ENCODE assay signal across 1 cellular context in the genomic region with DNA sequence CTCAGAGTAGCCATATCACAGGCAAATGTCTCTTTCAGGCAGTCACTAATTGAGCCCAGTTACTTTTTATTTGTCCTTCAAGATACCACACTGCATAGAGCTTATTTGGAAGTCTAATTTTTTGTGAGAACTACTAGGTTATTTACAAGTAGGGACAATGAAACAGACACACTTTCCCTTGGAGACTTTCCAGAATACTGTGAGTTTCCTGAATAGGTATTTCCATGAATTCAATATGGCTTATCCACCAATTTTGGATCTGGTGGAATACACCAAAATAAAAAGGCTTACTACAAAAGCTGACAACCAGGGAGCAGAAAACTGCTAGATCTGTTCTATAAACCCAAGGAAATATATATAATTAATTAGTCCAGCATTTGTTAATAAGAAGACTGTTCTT.
TF ChIP-seq lines count a peak whose summit lies in the region.

No MANE protein-coding gene starts in this region.

TF ChIP-seq in endothelial cell of umbilical vein, 7 proteins besides CTCF, POLR2A, EP300 and RAD21 (continued from another document):
- TF ChIP-seq, protein P1, sequence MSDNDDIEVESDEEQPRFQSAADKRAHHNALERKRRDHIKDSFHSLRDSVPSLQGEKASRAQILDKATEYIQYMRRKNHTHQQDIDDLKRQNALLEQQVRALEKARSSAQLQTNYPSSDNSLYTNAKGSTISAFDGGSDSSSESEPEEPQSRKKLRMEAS (IDR thresholded peaks at IDR 0.05; ENCODE audit: insufficient read depth, insufficient read length), result no peak
- TF ChIP-seq JUN (IDR thresholded peaks at IDR 0.05; ENCODE audit: borderline replicate concordance, insufficient read depth, insufficient read length, low read depth) (no peak), EZH2 (IDR thresholded peaks at IDR 0.05; ENCODE audit: borderline replicate concordance, low read depth, low read length, severe bottlenecking) (no peak), MYC (IDR thresholded peaks at IDR 0.05; ENCODE audit: low read depth, low read length) (no peak), POLR2AphosphoS5 (IDR thresholded peaks at IDR 0.05; ENCODE audit: insufficient read depth, low read depth, low read length) (no peak)
TF ChIP-seq in endothelial cell of umbilical vein: peak in this region for 0.
